ENCODE assay signal across 19 cellular contexts in genomic region chr2:7826656-7827055, GRCh38.
A peak's percentile ranks its signal among the peaks of the same experiment; 100 is the strongest.
DNase-seq lines count a peak whose midpoint lies in the region; ATAC-seq and TF ChIP-seq lines count a peak whose summit lies in the region.
"Had no signal": no experiment of that assay in that cellular context is flagged by ENCODE, and none has a peak within 500 bp of the region (broad histone marks: within the 10 kb centered on the region; RNA-seq: fewer than 3 reads in every experiment).

No MANE protein-coding gene starts in this region.

- CTCF ChIA-PET in activated naive CD4-positive, alpha-beta T cell treated with anti-CD3 and anti-CD28 coated beads for 36 hours (lab: Charles Lee) = interaction anchor here (0.8 to 1.7 kb wide), 2 partner anchors 20 to 259 kb away, joined by 3 to 5 read pairs; no protein-coding TSS in a partner anchor
- CTCF ChIA-PET in activated CD4-positive, alpha-beta memory T cell treated with anti-CD3 and anti-CD28 coated beads for 36 hours (lab: Charles Lee) = interaction anchor here (1.3 to 2.0 kb wide), 3 partner anchors 20 to 52 kb away, joined by 4 to 7 read pairs (median 6); no protein-coding TSS in a partner anchor

- H3K4me3 Mint-ChIP-seq in activated naive CD4-positive, alpha-beta T cell treated with anti-CD3 and anti-CD28 coated beads for 36 hours = no peak overlapping the region
- peak overlapping the region; percentile 3 for H3K4me3 Mint-ChIP-seq in activated CD4-positive, alpha-beta memory T cell treated with anti-CD3 and anti-CD28 coated beads for 36 hours
- no peak overlapping the region for H3K4me3 Mint-ChIP-seq in nephron progenitor cell
- no peak overlapping the region for H3K4me3 Mint-ChIP-seq in mesothelial cell of epicardium
- H3K4me3 Mint-ChIP-seq: activated B cell treated with CpG ODN at 0.5 μM for 24 hours, naive B cell had no signal

- H3K27me3 ChIP-seq in body of pancreas = no peaks in the 10 kb centered on the region
- H3K27me3 ChIP-seq: cardiac muscle cell had no signal

- no peaks in the 10 kb centered on the region for H3K27me3 Mint-ChIP-seq in activated naive CD4-positive, alpha-beta T cell treated with anti-CD3 and anti-CD28 coated beads for 36 hours (ENCODE audit: low read depth)
- peaks cover 6% of the 10 kb centered on the region for H3K27me3 Mint-ChIP-seq in activated CD4-positive, alpha-beta memory T cell treated with anti-CD3 and anti-CD28 coated beads for 36 hours
- peaks cover 3% of the 10 kb centered on the region for H3K27me3 Mint-ChIP-seq in nephron progenitor cell (ENCODE audit: low read depth, poor library complexity)
- H3K27me3 Mint-ChIP-seq in mesothelial cell of epicardium (ENCODE audit: low read depth) = no peaks in the 10 kb centered on the region

- H3K27ac Mint-ChIP-seq in activated naive CD4-positive, alpha-beta T cell treated with anti-CD3 and anti-CD28 coated beads for 36 hours = peak overlapping the region; percentile 13
- peak overlapping the region; percentile 64 for H3K27ac Mint-ChIP-seq in activated CD4-positive, alpha-beta memory T cell treated with anti-CD3 and anti-CD28 coated beads for 36 hours
- peak overlapping the region; percentile 8 for H3K27ac Mint-ChIP-seq in nephron progenitor cell
- H3K27ac Mint-ChIP-seq in mesothelial cell of epicardium = no peak overlapping the region
- H3K27ac Mint-ChIP-seq: activated B cell treated with CpG ODN at 0.5 μM for 24 hours, naive B cell had no signal

- no peaks in the 10 kb centered on the region for H3K36me3 Mint-ChIP-seq in activated naive CD4-positive, alpha-beta T cell treated with anti-CD3 and anti-CD28 coated beads for 36 hours (ENCODE audit: low read depth)
- H3K36me3 Mint-ChIP-seq in activated CD4-positive, alpha-beta memory T cell treated with anti-CD3 and anti-CD28 coated beads for 36 hours = no peaks in the 10 kb centered on the region
- no peaks in the 10 kb centered on the region for H3K36me3 Mint-ChIP-seq in nephron progenitor cell (ENCODE audit: low read depth)
- no peaks in the 10 kb centered on the region for H3K36me3 Mint-ChIP-seq in mesothelial cell of epicardium
- H3K36me3 Mint-ChIP-seq: naive B cell had no signal

- no peaks in the 10 kb centered on the region for H3K9me3 Mint-ChIP-seq in activated naive CD4-positive, alpha-beta T cell treated with anti-CD3 and anti-CD28 coated beads for 36 hours
- no peaks in the 10 kb centered on the region for H3K9me3 Mint-ChIP-seq in activated CD4-positive, alpha-beta memory T cell treated with anti-CD3 and anti-CD28 coated beads for 36 hours
- H3K9me3 Mint-ChIP-seq in nephron progenitor cell = no peaks in the 10 kb centered on the region
- no peaks in the 10 kb centered on the region for H3K9me3 Mint-ChIP-seq in mesothelial cell of epicardium
- H3K9me3 Mint-ChIP-seq: activated B cell treated with CpG ODN at 0.5 μM for 24 hours had no signal

- no peaks in the 10 kb centered on the region for H3K9me3 ChIP-seq in body of pancreas
- H3K9me3 ChIP-seq: HAP-1 had no signal

- no peak for DNase-seq in activated naive CD4-positive, alpha-beta T cell treated with anti-CD3 and anti-CD28 coated beads for 36 hours
- no peak for DNase-seq in activated naive CD4-positive, alpha-beta T cell (lab: John Stamatoyannopoulos, UW)
- DNase-seq in H4 (ENCODE audit: low spot score) = peak; percentile 28
- no peak for DNase-seq in activated CD4-positive, alpha-beta memory T cell treated with anti-CD3 and anti-CD28 coated beads for 36 hours
- DNase-seq in nephron progenitor cell = no peak
- no peak for DNase-seq in mesothelial cell of epicardium (ENCODE audit: low spot score in 2 of 2, unreplicated experiment in 2 of 2)
- no peak for DNase-seq in body of pancreas
- DNase-seq: activated B cell treated with CpG ODN at 0.5 μM for 24 hours; activated CD8-positive, alpha-beta memory T cell treated with anti-CD3 and anti-CD28 coated beads for 24 hours; cortex of kidney; left colon; naive B cell; NCI-H1694 treated with DMSO at 0.1 percent for 48 hours; NCI-H69; small intestine had no signal

- H3K4me1 ChIP-seq in body of pancreas = no peaks in the 10 kb centered on the region
- H3K4me1 ChIP-seq: HAP-1 had no signal

- no peak for TF ChIP-seq POLR2A in body of pancreas (IDR thresholded peaks at IDR 0.05)

- peak overlapping the region in 2 of 4 donors; percentile 40 to 82 for H3K27ac ChIP-seq in body of pancreas
- H3K27ac ChIP-seq: C4-2B, cardiac muscle cell had no signal

- ATAC-seq in body of pancreas = no peak
- ATAC-seq: esophagus mucosa, left colon had no signal

- H3K36me3 ChIP-seq in body of pancreas (replicated peaks in 1 of 2; ENCODE audit: insufficient read depth in 1 of 2, low read depth in 2 of 2) = no peaks in the 10 kb centered on the region
- H3K36me3 ChIP-seq: cardiac muscle cell, HAP-1 had no signal

- intact Hi-C loops in activated naive CD4-positive, alpha-beta T cell treated with anti-CD3 and anti-CD28 coated beads for 36 hours (cut with micrococcal nuclease) = loop anchor here (1.0 to 5.0 kb wide), 12 partner anchors 22 to 855 kb away; no protein-coding TSS in a partner anchor
- intact Hi-C loops in activated CD4-positive, alpha-beta memory T cell treated with anti-CD3 and anti-CD28 coated beads for 36 hours (cut with micrococcal nuclease) = loop anchor here (1.0 to 5.0 kb wide), 14 partner anchors 22 to 856 kb away; partner anchors contain the start of gene ID2
- intact Hi-C loops in body of pancreas (cut with DNase I) = no loop called here

- POLR2A ChIA-PET in activated CD4-positive, alpha-beta memory T cell treated with anti-CD3 and anti-CD28 coated beads for 36 hours (lab: Charles Lee) = interaction anchor here (1.4 to 2.2 kb wide), 4 partner anchors 21 to 716 kb away, joined by 3 to 18 read pairs (median 8); no protein-coding TSS in a partner anchor

- TF ChIP-seq CTCF in nephron progenitor cell (IDR thresholded peaks at IDR 0.05) (no peak), mesothelial cell of epicardium (IDR thresholded peaks at IDR 0.05; ENCODE audit: unreplicated experiment) (no peak), body of pancreas (IDR thresholded peaks at IDR 0.05) (no peak)

- WGBS in body of pancreas, 2 donors = 85 to 88% methylated on average over 4 of the region's 4 CpGs

- peaks cover 16% of the 10 kb centered on the region for H3K4me1 Mint-ChIP-seq in activated naive CD4-positive, alpha-beta T cell treated with anti-CD3 and anti-CD28 coated beads for 36 hours (ENCODE audit: low read depth)
- peaks cover 34% of the 10 kb centered on the region for H3K4me1 Mint-ChIP-seq in activated CD4-positive, alpha-beta memory T cell treated with anti-CD3 and anti-CD28 coated beads for 36 hours (ENCODE audit: low read depth)
- no peaks in the 10 kb centered on the region for H3K4me1 Mint-ChIP-seq in nephron progenitor cell
- H3K4me1 Mint-ChIP-seq in mesothelial cell of epicardium = peaks cover 4% of the 10 kb centered on the region
- H3K4me1 Mint-ChIP-seq: activated B cell treated with CpG ODN at 0.5 μM for 24 hours, naive B cell had no signal

- H3K4me3 ChIP-seq in body of pancreas = no peak overlapping the region
- H3K4me3 ChIP-seq: cardiac muscle cell, HAP-1 had no signal
